9 cellular contexts compared by ENCODE assay signal in the genomic region with DNA sequence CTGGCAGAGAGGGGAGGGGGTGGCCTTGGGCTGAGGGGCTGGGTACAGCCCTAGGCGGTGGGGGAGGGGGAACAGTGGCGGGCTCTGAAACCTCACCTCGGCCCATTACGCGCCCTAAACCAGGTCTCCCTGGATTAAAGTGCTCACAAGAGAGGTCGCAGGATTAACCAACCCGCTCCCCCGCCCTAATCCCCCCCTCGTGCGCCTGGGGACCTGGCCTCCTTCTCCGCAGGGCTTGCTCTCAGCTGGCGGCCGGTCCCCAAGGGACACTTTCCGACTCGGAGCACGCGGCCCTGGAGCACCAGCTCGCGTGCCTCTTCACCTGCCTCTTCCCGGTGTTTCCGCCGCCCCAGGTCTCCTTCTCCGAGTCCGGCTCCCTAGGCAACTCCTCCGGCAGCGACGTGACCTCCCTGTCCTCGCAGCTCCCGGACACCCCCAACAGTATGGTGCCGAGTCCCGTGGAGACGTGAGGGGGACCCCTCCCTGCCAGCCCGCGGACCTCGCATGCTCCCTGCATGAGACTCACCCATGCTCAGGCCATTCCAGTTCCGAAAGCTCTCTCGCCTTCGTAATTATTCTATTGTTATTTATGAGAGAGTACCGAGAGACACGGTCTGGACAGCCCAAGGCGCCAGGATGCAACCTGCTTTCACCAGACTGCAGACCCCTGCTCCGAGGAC. TPM values are rescaled to one million over a fixed set of nuclear protein-coding genes. Genes with fewer than 3 reads are reported as not detected.
A peak's percentile ranks its signal among the peaks of the same experiment; 100 is the strongest.
DNase-seq lines count a peak whose midpoint lies in the region; TF ChIP-seq lines count a peak whose summit lies in the region.
"Had no signal": no experiment of that assay in that cellular context is flagged by ENCODE, and none has a peak within 500 bp of the region (broad histone marks: within the 10 kb centered on the region; RNA-seq: fewer than 3 reads in every experiment).

No MANE protein-coding gene starts in this region.

- H4K20me1 ChIP-seq in MM.1S (ENCODE audit: insufficient read depth, low read length) = no peaks in the 10 kb centered on the region
- H4K20me1 ChIP-seq in neural cell (ENCODE audit: insufficient read depth) = no peaks in the 10 kb centered on the region

- CTCF ChIA-PET in CD8-positive, alpha-beta memory T cell (lab: Charles Lee) = interaction anchor here (0.7 kb wide), 1 partner anchor 1202 kb away, joined by 3 read pairs; no protein-coding TSS in a partner anchor

- H2AFZ ChIP-seq in MM.1S (ENCODE audit: low read length) (no peak overlapping the region), neural cell (ENCODE audit: low read depth, low read length) (no peak overlapping the region)

- no peak for TF ChIP-seq EP300 in neural cell (conservative IDR thresholded peaks at IDR 0.05; ENCODE audit: poor library complexity, severe bottlenecking)

- H3K9me3 ChIP-seq in CD8-positive, alpha-beta memory T cell (ENCODE audit: low read length) = no peaks in the 10 kb centered on the region
- H3K9me3 ChIP-seq in MM.1S (replicated peaks; ENCODE audit: insufficient read depth, low read length) = no peaks in the 10 kb centered on the region
- no peaks in the 10 kb centered on the region for H3K9me3 ChIP-seq in neural cell (ENCODE audit: low read length)

- peak overlapping the region; percentile 94 for H3K4me2 ChIP-seq in MM.1S (ENCODE audit: low read depth, low read length)
- H3K4me2 ChIP-seq in neural cell (ENCODE audit: low read length) = no peak overlapping the region

- H3K27ac Mint-ChIP-seq in CD8-positive, alpha-beta memory T cell = peak overlapping the region in 1 of 8 donors; percentile 22
- no peak overlapping the region for H3K27ac Mint-ChIP-seq in chondrocyte (ENCODE audit: unreplicated experiment)
- H3K27ac Mint-ChIP-seq in HFFc6 = no peak overlapping the region

- DNase-seq in CD8-positive, alpha-beta memory T cell = peak in 1 of 5 donors; percentile 4
- DNase-seq in MM.1S (no peak), chondrocyte (ENCODE audit: low spot score) (no peak), germinal center (ENCODE audit: low spot score) (no peak), GF-D8 (lab: John Stamatoyannopoulos, UW) (no peak), occipital lobe (lab: John Stamatoyannopoulos, UW) (no peak), HFFc6 (no peak)
- DNase-seq: foreskin melanocyte had no signal

- POLR2A ChIA-PET in CD8-positive, alpha-beta memory T cell (lab: Charles Lee) = interaction anchor here (0.7 kb wide), 1 partner anchor 9 kb away, joined by 3 read pairs; no protein-coding TSS in a partner anchor

- H3K4me1 ChIP-seq in CD8-positive, alpha-beta memory T cell (ENCODE audit: insufficient read depth, low read length) = peaks cover 56% of the 10 kb centered on the region
- no peaks in the 10 kb centered on the region; the same call in 1 of the 2 replicates for H3K4me1 ChIP-seq in MM.1S (ENCODE audit: low read length)

- H3F3A ChIP-seq in MM.1S (ENCODE audit: insufficient read depth, low read length) (no peaks in the 10 kb centered on the region), neural cell (ENCODE audit: insufficient read depth, low read length, poor library complexity, severe bottlenecking) (no peaks in the 10 kb centered on the region)

- peaks cover 84% of the 10 kb centered on the region for H3K27me3 ChIP-seq in CD8-positive, alpha-beta memory T cell (ENCODE audit: insufficient read depth, low read length, poor library complexity, severe bottlenecking)
- 0 out of 2 replicates have a peak, but pooled peaks cover 6% of the 10 kb centered on the region for H3K27me3 ChIP-seq in MM.1S (replicated peaks; ENCODE audit: insufficient read depth, low read length)
- peaks cover 100% of the 10 kb centered on the region for H3K27me3 ChIP-seq in neural cell (ENCODE audit: insufficient read depth, low read depth, low read length)

- H3K9me3 Mint-ChIP-seq in CD8-positive, alpha-beta memory T cell = peaks cover 0 to 6% (median 0%) of the 10 kb centered on the region in 5 donors
- H3K9me3 Mint-ChIP-seq in chondrocyte (ENCODE audit: low read depth) (no peaks in the 10 kb centered on the region), HFFc6 (no peaks in the 10 kb centered on the region)

- no peak overlapping the region for H3K27ac ChIP-seq in CD8-positive, alpha-beta memory T cell (ENCODE audit: low read depth, low read length)
- H3K27ac ChIP-seq in MM.1S (ENCODE audit: low read length) (no peak overlapping the region), neural cell (ENCODE audit: low read length) (no peak overlapping the region)

- H3K36me3 ChIP-seq in CD8-positive, alpha-beta memory T cell (ENCODE audit: insufficient read depth, low read length) = no peaks in the 10 kb centered on the region
- no peaks in the 10 kb centered on the region for H3K36me3 ChIP-seq in MM.1S (replicated peaks; ENCODE audit: insufficient read depth, low read length)
- H3K36me3 ChIP-seq in neural cell (ENCODE audit: insufficient read depth, low read length) = no peaks in the 10 kb centered on the region

- peak overlapping the region; percentile 68 to 91 (median 86) for H3K4me3 Mint-ChIP-seq in CD8-positive, alpha-beta memory T cell
- peak overlapping the region; percentile 56 for H3K4me3 Mint-ChIP-seq in chondrocyte (ENCODE audit: unreplicated experiment)
- no peak overlapping the region for H3K4me3 Mint-ChIP-seq in HFFc6

- H3K36me3 Mint-ChIP-seq in CD8-positive, alpha-beta memory T cell = no peaks in the 10 kb centered on the region
- peaks cover 6% of the 10 kb centered on the region for H3K36me3 Mint-ChIP-seq in chondrocyte (ENCODE audit: low read depth)
- peaks cover 21% of the 10 kb centered on the region for H3K36me3 Mint-ChIP-seq in HFFc6 (ENCODE audit: low read depth)

- no peak for TF ChIP-seq RAD21 in neural cell (conservative IDR thresholded peaks at IDR 0.05)

- peaks cover 80 to 82% of the 10 kb centered on the region in 2 donors for H3K27me3 Mint-ChIP-seq in CD8-positive, alpha-beta memory T cell
- peaks cover 73% of the 10 kb centered on the region for H3K27me3 Mint-ChIP-seq in chondrocyte (ENCODE audit: low read depth)
- peaks cover 5% of the 10 kb centered on the region for H3K27me3 Mint-ChIP-seq in HFFc6 (ENCODE audit: insufficient read depth)

- H3K9me2 ChIP-seq in MM.1S (replicated peaks; ENCODE audit: insufficient read depth, low read length) = no peaks in the 10 kb centered on the region
- H3K9me2 ChIP-seq in neural cell (ENCODE audit: insufficient read depth, low read length) = no peaks in the 10 kb centered on the region

- H3K9ac ChIP-seq in MM.1S (ENCODE audit: low read length) (no peak overlapping the region), neural cell (ENCODE audit: low read length) (no peak overlapping the region)

- TF ChIP-seq CTCF in MM.1S (IDR thresholded peaks at IDR 0.05; ENCODE audit: low read length) (no peak), chondrocyte (IDR thresholded peaks at IDR 0.05) (no peak), neural cell (IDR thresholded peaks at IDR 0.05; ENCODE audit: poor library complexity, severe bottlenecking) (no peak), HFFc6 (IDR thresholded peaks at IDR 0.05) (no peak)

- H3K4me3 ChIP-seq in CD8-positive, alpha-beta memory T cell (ENCODE audit: low read length) = no peak overlapping the region
- no peak overlapping the region; the same call in 1 of the 2 replicates for H3K4me3 ChIP-seq in MM.1S (ENCODE audit: low read length)
- H3K4me3 ChIP-seq in neural cell (ENCODE audit: low read length) = no peak overlapping the region

- peaks cover 49 to 68% (median 64%) of the 10 kb centered on the region in 3 donors for H3K4me1 Mint-ChIP-seq in CD8-positive, alpha-beta memory T cell
- H3K4me1 Mint-ChIP-seq in chondrocyte (ENCODE audit: low read depth) = peaks cover 46% of the 10 kb centered on the region
- H3K4me1 Mint-ChIP-seq in HFFc6 (ENCODE audit: low read depth) = peaks cover 37% of the 10 kb centered on the region

- H3K79me2 ChIP-seq in MM.1S (ENCODE audit: low read length) = no peaks in the 10 kb centered on the region
- H3K79me2 ChIP-seq in neural cell (replicated peaks; ENCODE audit: insufficient read depth, low read length) = no peaks in the 10 kb centered on the region

TF ChIP-seq in neural cell, 6 proteins besides CTCF, POLR2A, EP300 and RAD21 (continues in another document):
- TF ChIP-seq EZH2 (IDR thresholded peaks at IDR 0.05; ENCODE audit: borderline replicate concordance, insufficient read depth, low read length, poor library complexity, severe bottlenecking) = peak; percentile 88
- TF ChIP-seq, protein P1, sequence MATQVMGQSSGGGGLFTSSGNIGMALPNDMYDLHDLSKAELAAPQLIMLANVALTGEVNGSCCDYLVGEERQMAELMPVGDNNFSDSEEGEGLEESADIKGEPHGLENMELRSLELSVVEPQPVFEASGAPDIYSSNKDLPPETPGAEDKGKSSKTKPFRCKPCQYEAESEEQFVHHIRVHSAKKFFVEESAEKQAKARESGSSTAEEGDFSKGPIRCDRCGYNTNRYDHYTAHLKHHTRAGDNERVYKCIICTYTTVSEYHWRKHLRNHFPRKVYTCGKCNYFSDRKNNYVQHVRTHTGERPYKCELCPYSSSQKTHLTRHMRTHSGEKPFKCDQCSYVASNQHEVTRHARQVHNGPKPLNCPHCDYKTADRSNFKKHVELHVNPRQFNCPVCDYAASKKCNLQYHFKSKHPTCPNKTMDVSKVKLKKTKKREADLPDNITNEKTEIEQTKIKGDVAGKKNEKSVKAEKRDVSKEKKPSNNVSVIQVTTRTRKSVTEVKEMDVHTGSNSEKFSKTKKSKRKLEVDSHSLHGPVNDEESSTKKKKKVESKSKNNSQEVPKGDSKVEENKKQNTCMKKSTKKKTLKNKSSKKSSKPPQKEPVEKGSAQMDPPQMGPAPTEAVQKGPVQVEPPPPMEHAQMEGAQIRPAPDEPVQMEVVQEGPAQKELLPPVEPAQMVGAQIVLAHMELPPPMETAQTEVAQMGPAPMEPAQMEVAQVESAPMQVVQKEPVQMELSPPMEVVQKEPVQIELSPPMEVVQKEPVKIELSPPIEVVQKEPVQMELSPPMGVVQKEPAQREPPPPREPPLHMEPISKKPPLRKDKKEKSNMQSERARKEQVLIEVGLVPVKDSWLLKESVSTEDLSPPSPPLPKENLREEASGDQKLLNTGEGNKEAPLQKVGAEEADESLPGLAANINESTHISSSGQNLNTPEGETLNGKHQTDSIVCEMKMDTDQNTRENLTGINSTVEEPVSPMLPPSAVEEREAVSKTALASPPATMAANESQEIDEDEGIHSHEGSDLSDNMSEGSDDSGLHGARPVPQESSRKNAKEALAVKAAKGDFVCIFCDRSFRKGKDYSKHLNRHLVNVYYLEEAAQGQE (IDR thresholded peaks at IDR 0.05; ENCODE audit: borderline replicate concordance) = no peak

RNA-seq across cellular contexts. Expression of a gene that starts 4.9 kb away (rescaled TPM):
- under 1 TPM; 0.15 to 0.22 TPM for total RNA-seq in CD8-positive, alpha-beta memory T cell
- not detected for polyA plus RNA-seq in CD8-positive, alpha-beta memory T cell
- not detected in 3 replicates for total RNA-seq in chondrocyte
- not detected in 2 replicates for polyA plus RNA-seq in neural cell
- not detected in 2 replicates for polyA minus RNA-seq in neural cell
- not detected for total RNA-seq in occipital lobe
- 1 to 10 TPM; 3.7 to 6.6 (median 5.0) TPM for total RNA-seq in HFFc6 (2021; fragmentation: NEBNext Ultra II Directional; extraction: Animal tissue kit (Norgen Biotek cat#: 25700))

RNA-seq across cellular contexts. Expression of a gene that starts 30.2 kb away (rescaled TPM):
- total RNA-seq in CD8-positive, alpha-beta memory T cell = 100 to 1,000 TPM; 176 to 178 TPM
- polyA plus RNA-seq in CD8-positive, alpha-beta memory T cell = 122 TPM
- total RNA-seq in chondrocyte (111 to 120 TPM (median 117 TPM) in 3 replicates), occipital lobe (66.3 TPM)
- 145 and 147 TPM in 2 replicates for polyA plus RNA-seq in neural cell
- 89.4 and 93.5 TPM in 2 replicates for polyA minus RNA-seq in neural cell
- total RNA-seq in HFFc6 (2021; fragmentation: NEBNext Ultra II Directional; extraction: Animal tissue kit (Norgen Biotek cat#: 25700)) = 100 to 1,000 TPM; 127 to 161 (median 146) TPM
